In the genomic region with DNA sequence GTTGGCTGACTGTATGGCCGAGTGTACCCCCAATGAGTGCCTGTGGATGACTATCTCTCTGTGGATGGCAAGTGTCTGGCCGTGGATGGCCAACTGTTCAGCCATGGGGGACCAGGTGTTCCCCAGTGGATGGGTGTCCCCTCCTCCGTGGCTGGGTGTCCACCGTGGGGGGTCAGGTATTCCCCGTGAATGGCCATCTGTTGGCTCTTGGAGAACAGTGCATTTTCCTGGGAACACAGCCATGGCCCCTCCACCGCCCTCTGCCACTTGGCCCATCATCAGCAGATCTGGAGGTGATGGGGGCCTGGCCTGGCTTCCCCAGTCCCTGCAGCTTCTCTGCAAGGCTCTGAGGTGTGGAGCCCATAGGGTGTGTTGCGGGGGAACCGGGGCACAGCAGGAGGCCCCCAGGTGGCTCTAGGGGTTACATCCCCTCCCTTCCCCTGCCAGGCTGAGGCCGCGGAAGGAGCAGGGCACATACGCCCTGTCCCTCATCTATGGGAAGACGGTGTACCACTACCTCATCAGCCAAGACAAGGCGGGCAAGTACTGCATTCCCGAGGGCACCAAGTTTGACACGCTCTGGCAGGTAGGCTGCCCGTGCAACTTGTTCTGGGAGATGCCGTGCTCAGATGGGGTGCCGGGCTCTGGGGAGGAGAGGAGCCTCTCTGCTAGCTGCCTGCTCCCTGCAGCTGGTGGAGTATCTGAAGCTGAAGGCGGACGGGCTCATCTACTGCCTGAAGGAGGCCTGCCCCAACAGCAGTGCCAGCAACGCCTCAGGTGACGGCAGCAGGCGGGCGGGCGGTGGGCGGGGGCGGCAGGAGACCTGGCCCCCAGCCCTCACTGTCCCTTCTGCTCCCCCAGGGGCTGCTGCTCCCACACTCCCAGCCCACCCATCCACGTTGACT, we compare ENCODE assay signal across 18 cellular contexts. TPM values are rescaled to one million over a fixed set of nuclear protein-coding genes. Genes with fewer than 3 reads are reported as not detected.
DNase-seq lines count a peak whose midpoint lies in the region; ATAC-seq and TF ChIP-seq lines count a peak whose summit lies in the region.
"Had no signal": no experiment of that assay in that cellular context is flagged by ENCODE, and none has a peak within 500 bp of the region (broad histone marks: within the 10 kb centered on the region; RNA-seq: fewer than 3 reads in every experiment).

No MANE protein-coding gene starts in this region.

- peaks cover 16% of the 10 kb centered on the region for H3K36me3 Mint-ChIP-seq in activated naive CD8-positive, alpha-beta T cell
- H3K36me3 Mint-ChIP-seq in activated naive CD8-positive, alpha-beta T cell treated with anti-CD3 and anti-CD28 coated beads, Interleukin-2, amount 50 U/mL, for 24 hours (ENCODE audit: low read depth): peaks cover 58% of the 10 kb centered on the region
- peaks cover 99% of the 10 kb centered on the region for H3K36me3 Mint-ChIP-seq in stimulated activated effector memory CD8-positive, alpha-beta T cell treated with anti-CD3 and anti-CD28 coated beads, Interleukin-12 subunit alpha, Interleukin-12 subunit beta, amount 100 ng/mL, for 72 hours

- intact Hi-C loops in left lung (cut with DNase I): no loop called here

- no peaks in the 10 kb centered on the region for H3K9me3 ChIP-seq in HEK293 (ENCODE audit: control insufficient read depth, insufficient read depth, low read depth, low read length)
- H3K9me3 ChIP-seq in left lung: peaks cover 0 to 10% of the 10 kb centered on the region in 2 donors

- H3K27me3 ChIP-seq in left lung: no peaks in the 10 kb centered on the region

- H3K4me1 Mint-ChIP-seq in activated naive CD8-positive, alpha-beta T cell (ENCODE audit: low read depth): peaks cover 32% of the 10 kb centered on the region
- peaks cover 34% of the 10 kb centered on the region for H3K4me1 Mint-ChIP-seq in activated naive CD8-positive, alpha-beta T cell treated with anti-CD3 and anti-CD28 coated beads, Interleukin-2, amount 50 U/mL, for 24 hours
- peaks cover 54% of the 10 kb centered on the region for H3K4me1 Mint-ChIP-seq in stimulated activated effector memory CD8-positive, alpha-beta T cell treated with anti-CD3 and anti-CD28 coated beads, Interleukin-12 subunit alpha, Interleukin-12 subunit beta, amount 100 ng/mL, for 72 hours

- POLR2A ChIA-PET in HEK293 (lab: Yijun Ruan, JAX): no interaction called here

- H3K4me1 ChIP-seq in HEK293 (ENCODE audit: control insufficient read depth, insufficient read depth, low read length) (no peaks in the 10 kb centered on the region), left lung (no peaks in the 10 kb centered on the region)

- H3K27ac ChIP-seq in HEK293 (ENCODE audit: extremely low read depth, low read depth, low read length) (no peak overlapping the region), left lung (no peak overlapping the region)
- H3K27ac ChIP-seq: PC-9 had no signal

- ATAC-seq in activated naive CD8-positive, alpha-beta T cell treated with anti-CD3 and anti-CD28 coated beads, Interleukin-2, amount 50 U/mL, for 24 hours: no peak
- no peak for ATAC-seq in left lung
- no peak for ATAC-seq in stimulated activated effector memory CD8-positive, alpha-beta T cell treated with anti-CD3 and anti-CD28 coated beads, Interleukin-12 subunit alpha, Interleukin-12 subunit beta, amount 100 ng/mL, for 72 hours

- H3K27me3 Mint-ChIP-seq in activated naive CD8-positive, alpha-beta T cell: no peaks in the 10 kb centered on the region
- H3K27me3 Mint-ChIP-seq in activated naive CD8-positive, alpha-beta T cell treated with anti-CD3 and anti-CD28 coated beads, Interleukin-2, amount 50 U/mL, for 24 hours: no peaks in the 10 kb centered on the region
- H3K27me3 Mint-ChIP-seq: CD4-positive, alpha-beta memory T cell had no signal

- TF ChIP-seq CTCF in HEK293 (tag by site-specific recombination; IDR thresholded peaks at IDR 0.05) (no peak), left lung (IDR thresholded peaks at IDR 0.05) (no peak)

- H3K36me3 ChIP-seq in HEK293 (ENCODE audit: control insufficient read depth in 2 of 2, insufficient read depth in 1 of 2, low read length in 2 of 2) (no peaks in the 10 kb centered on the region), left lung (no peaks in the 10 kb centered on the region)

- H3K4me3 Mint-ChIP-seq in activated naive CD8-positive, alpha-beta T cell: no peak overlapping the region
- H3K4me3 Mint-ChIP-seq in activated naive CD8-positive, alpha-beta T cell treated with anti-CD3 and anti-CD28 coated beads, Interleukin-2, amount 50 U/mL, for 24 hours: no peak overlapping the region
- H3K4me3 Mint-ChIP-seq in stimulated activated effector memory CD8-positive, alpha-beta T cell treated with anti-CD3 and anti-CD28 coated beads, Interleukin-12 subunit alpha, Interleukin-12 subunit beta, amount 100 ng/mL, for 72 hours: no peak overlapping the region

- H3K27ac Mint-ChIP-seq in activated naive CD8-positive, alpha-beta T cell: peak overlapping the region; percentile 46
- H3K27ac Mint-ChIP-seq in activated naive CD8-positive, alpha-beta T cell treated with anti-CD3 and anti-CD28 coated beads, Interleukin-2, amount 50 U/mL, for 24 hours: no peak overlapping the region
- H3K27ac Mint-ChIP-seq in stimulated activated effector memory CD8-positive, alpha-beta T cell treated with anti-CD3 and anti-CD28 coated beads, Interleukin-12 subunit alpha, Interleukin-12 subunit beta, amount 100 ng/mL, for 72 hours: peak overlapping the region; percentile 26

- H3K4me3 ChIP-seq in HEK293 (ENCODE audit: low read depth, low read length): no peak overlapping the region
- no peak overlapping the region for H3K4me3 ChIP-seq in left lung
- H3K4me3 ChIP-seq: PC-9 had no signal

- DNase-seq in activated naive CD8-positive, alpha-beta T cell treated with anti-CD3 and anti-CD28 coated beads, Interleukin-2, amount 50 U/mL, for 24 hours: no peak
- DNase-seq in left lung: peak; percentile 17 to 63
- DNase-seq in stimulated activated effector memory CD8-positive, alpha-beta T cell treated with anti-CD3 and anti-CD28 coated beads, Interleukin-12 subunit alpha, Interleukin-12 subunit beta, amount 100 ng/mL, for 72 hours (ENCODE audit: low spot score in 2 of 2): no peak
- DNase-seq in CD1c-positive myeloid dendritic cell (ENCODE audit: extremely low spot score): no peak
- DNase-seq in T-helper 2 cell: no peak
- DNase-seq in DMS153 (lab: John Stamatoyannopoulos, UW): no peak
- DNase-seq: CD4-positive, alpha-beta memory T cell; GF-D8; HCEC 1CT; IMR-90; Kasumi-1; NCI-H1105 treated with DMSO at 0.1 percent for 48 hours; NCI-H187 treated with DMSO at 0.1 percent for 48 hours; NCI-H446 treated with DMSO at 0.1 percent for 48 hours; NCI-H774; PC-9 had no signal

- CTCF ChIA-PET in HEK293 (lab: Yijun Ruan, JAX): no interaction called here

- H3K9me3 Mint-ChIP-seq in activated naive CD8-positive, alpha-beta T cell (ENCODE audit: low read depth): no peaks in the 10 kb centered on the region
- no peaks in the 10 kb centered on the region for H3K9me3 Mint-ChIP-seq in activated naive CD8-positive, alpha-beta T cell treated with anti-CD3 and anti-CD28 coated beads, Interleukin-2, amount 50 U/mL, for 24 hours
- H3K9me3 Mint-ChIP-seq in stimulated activated effector memory CD8-positive, alpha-beta T cell treated with anti-CD3 and anti-CD28 coated beads, Interleukin-12 subunit alpha, Interleukin-12 subunit beta, amount 100 ng/mL, for 72 hours: no peaks in the 10 kb centered on the region

TF ChIP-seq in HEK293, 187 proteins besides CTCF, POLR2A, EP300 and RAD21:
- TF ChIP-seq ZNF184 (tag by site-specific recombination; IDR thresholded peaks at IDR 0.05) (no peak), ZFHX2 (tag by site-specific recombination; conservative IDR thresholded peaks at IDR 0.05) (peak; percentile 53), EGR2 (tag by site-specific recombination; IDR thresholded peaks at IDR 0.05; ENCODE audit: low read depth) (peak; percentile 52)
TF ChIP-seq in HEK293: peak in this region for 2.

RNA-seq across cellular contexts. Expression of a gene that starts 19.3 kb away (rescaled TPM):
- total RNA-seq in left lung: 1 to 10 TPM; 5.6 to 8.3 TPM
- total RNA-seq: PC-9 had no signal

Comparison
In these comparisons a context has a peak if more than half of its experiments do, and no peak if none do; other contexts are left out.
1. DNase-seq: peak in left lung (2 of 2); none in activated naive CD8-positive, alpha-beta T cell treated with anti-CD3 and anti-CD28 coated beads, Interleukin-2, amount 50 U/mL, for 24 hours (single experiment), stimulated activated effector memory CD8-positive, alpha-beta T cell treated with anti-CD3 and anti-CD28 coated beads, Interleukin-12 subunit alpha, Interleukin-12 subunit beta, amount 100 ng/mL, for 72 hours (0 of 2), CD1c-positive myeloid dendritic cell (single experiment), T-helper 2 cell (0 of 5) and DMS153 (single experiment).